In the genomic region with DNA sequence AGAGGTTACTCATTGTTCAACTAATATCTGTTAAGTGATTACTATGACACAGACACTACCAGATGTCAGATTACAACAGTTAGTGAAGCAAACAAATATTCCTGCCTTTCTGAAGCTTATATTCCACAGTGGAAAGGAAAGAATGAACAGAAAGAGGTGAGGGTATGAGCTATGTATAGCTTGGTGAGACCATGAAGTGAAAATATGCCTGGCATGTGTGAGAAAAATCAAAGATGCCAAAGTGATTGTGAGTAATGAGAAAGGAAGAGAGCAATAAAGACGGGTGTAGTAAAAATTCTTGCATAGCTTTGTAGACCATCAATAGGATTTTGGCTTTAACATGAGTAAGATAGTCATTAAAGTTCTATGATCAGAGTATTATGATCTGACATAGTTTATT, we compare ENCODE assay signal across 2 cellular contexts.
TF ChIP-seq lines count a peak whose summit lies in the region.

No MANE protein-coding gene starts in this region.

TF ChIP-seq in SK-N-SH treated with all-trans-retinoic acid at 6 μM for 48 hours, 23 proteins besides CTCF, POLR2A, EP300 and RAD21 (continued from another document):
- TF ChIP-seq BACH2 (CRISPR knock-in tag; IDR thresholded peaks at IDR 0.05; ENCODE audit: borderline replicate concordance) (no peak), ZNF565 (CRISPR knock-in tag; conservative IDR thresholded peaks at IDR 0.05; ENCODE audit: low read depth) (no peak), ZC3H10 (CRISPR knock-in tag; IDR thresholded peaks at IDR 0.05) (no peak), ESRRG (CRISPR knock-in tag; IDR thresholded peaks at IDR 0.05) (no peak), OSR1 (CRISPR knock-in tag; IDR thresholded peaks at IDR 0.05) (no peak)
- TF ChIP-seq, protein P1, sequence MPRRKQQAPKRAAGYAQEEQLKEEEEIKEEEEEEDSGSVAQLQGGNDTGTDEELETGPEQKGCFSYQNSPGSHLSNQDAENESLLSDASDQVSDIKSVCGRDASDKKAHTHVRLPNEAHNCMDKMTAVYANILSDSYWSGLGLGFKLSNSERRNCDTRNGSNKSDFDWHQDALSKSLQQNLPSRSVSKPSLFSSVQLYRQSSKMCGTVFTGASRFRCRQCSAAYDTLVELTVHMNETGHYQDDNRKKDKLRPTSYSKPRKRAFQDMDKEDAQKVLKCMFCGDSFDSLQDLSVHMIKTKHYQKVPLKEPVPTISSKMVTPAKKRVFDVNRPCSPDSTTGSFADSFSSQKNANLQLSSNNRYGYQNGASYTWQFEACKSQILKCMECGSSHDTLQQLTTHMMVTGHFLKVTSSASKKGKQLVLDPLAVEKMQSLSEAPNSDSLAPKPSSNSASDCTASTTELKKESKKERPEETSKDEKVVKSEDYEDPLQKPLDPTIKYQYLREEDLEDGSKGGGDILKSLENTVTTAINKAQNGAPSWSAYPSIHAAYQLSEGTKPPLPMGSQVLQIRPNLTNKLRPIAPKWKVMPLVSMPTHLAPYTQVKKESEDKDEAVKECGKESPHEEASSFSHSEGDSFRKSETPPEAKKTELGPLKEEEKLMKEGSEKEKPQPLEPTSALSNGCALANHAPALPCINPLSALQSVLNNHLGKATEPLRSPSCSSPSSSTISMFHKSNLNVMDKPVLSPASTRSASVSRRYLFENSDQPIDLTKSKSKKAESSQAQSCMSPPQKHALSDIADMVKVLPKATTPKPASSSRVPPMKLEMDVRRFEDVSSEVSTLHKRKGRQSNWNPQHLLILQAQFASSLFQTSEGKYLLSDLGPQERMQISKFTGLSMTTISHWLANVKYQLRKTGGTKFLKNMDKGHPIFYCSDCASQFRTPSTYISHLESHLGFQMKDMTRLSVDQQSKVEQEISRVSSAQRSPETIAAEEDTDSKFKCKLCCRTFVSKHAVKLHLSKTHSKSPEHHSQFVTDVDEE (CRISPR knock-in tag; IDR thresholded peaks at IDR 0.05) = no peak

TF ChIP-seq in SK-N-SH, 30 proteins besides CTCF, POLR2A, EP300 and RAD21 (continued from another document):
- TF ChIP-seq, protein P2, sequence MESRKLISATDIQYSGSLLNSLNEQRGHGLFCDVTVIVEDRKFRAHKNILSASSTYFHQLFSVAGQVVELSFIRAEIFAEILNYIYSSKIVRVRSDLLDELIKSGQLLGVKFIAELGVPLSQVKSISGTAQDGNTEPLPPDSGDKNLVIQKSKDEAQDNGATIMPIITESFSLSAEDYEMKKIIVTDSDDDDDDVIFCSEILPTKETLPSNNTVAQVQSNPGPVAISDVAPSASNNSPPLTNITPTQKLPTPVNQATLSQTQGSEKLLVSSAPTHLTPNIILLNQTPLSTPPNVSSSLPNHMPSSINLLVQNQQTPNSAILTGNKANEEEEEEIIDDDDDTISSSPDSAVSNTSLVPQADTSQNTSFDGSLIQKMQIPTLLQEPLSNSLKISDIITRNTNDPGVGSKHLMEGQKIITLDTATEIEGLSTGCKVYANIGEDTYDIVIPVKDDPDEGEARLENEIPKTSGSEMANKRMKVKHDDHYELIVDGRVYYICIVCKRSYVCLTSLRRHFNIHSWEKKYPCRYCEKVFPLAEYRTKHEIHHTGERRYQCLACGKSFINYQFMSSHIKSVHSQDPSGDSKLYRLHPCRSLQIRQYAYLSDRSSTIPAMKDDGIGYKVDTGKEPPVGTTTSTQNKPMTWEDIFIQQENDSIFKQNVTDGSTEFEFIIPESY (IDR thresholded peaks at IDR 0.05; ENCODE audit: borderline replicate concordance, low read depth) = no peak
- TF ChIP-seq RCOR1 (IDR thresholded peaks at IDR 0.05; ENCODE audit: low read length) = no peak
- TF ChIP-seq POLR2AphosphoS5 (IDR thresholded peaks at IDR 0.05; ENCODE audit: low read depth, low read length) = no peak
- TF ChIP-seq FOXJ3 (CRISPR knock-in tag; IDR thresholded peaks at IDR 0.05) = no peak
- TF ChIP-seq, protein P3, sequence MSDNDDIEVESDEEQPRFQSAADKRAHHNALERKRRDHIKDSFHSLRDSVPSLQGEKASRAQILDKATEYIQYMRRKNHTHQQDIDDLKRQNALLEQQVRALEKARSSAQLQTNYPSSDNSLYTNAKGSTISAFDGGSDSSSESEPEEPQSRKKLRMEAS (IDR thresholded peaks at IDR 0.05; ENCODE audit: low read depth) = no peak
